Comparison of ENCODE assay signal across 7 cellular contexts in genomic region chr5:138574744-138575193, GRCh38. TPM values are rescaled to one million over a fixed set of nuclear protein-coding genes. Genes with fewer than 3 reads are reported as not detected.
DNase-seq lines count a peak whose midpoint lies in the region; ATAC-seq and TF ChIP-seq lines count a peak whose summit lies in the region.

No MANE protein-coding gene starts in this region.

- H3K9ac ChIP-seq in NT2/D1 (ENCODE audit: insufficient read length, low read depth) (peak overlapping the region; percentile 99), neural progenitor cell (peak overlapping the region; percentile 95)

- H3K9me3 ChIP-seq in NT2/D1 (ENCODE audit: insufficient read depth, low read length) (no peaks in the 10 kb centered on the region), neural progenitor cell (ENCODE audit: low read depth) (no peaks in the 10 kb centered on the region)

- no peak for DNase-seq in NT2/D1 (ENCODE audit: low read depth, low spot score)
- DNase-seq in effector memory CD8-positive, alpha-beta T cell: no peak
- DNase-seq in neural progenitor cell (ENCODE audit: low spot score): no peak
- no peak for DNase-seq in NCI-H146 treated with DMSO at 0.1 percent for 48 hours (lab: John Stamatoyannopoulos, UW; ENCODE audit: unreplicated experiment)

- H3K4me3 Mint-ChIP-seq in effector memory CD8-positive, alpha-beta T cell: peak overlapping the region; percentile 91 to 99
- H3K4me3 Mint-ChIP-seq in neural progenitor cell: peak overlapping the region; percentile 97

- peaks cover 48% of the 10 kb centered on the region for H3K79me2 ChIP-seq in neural progenitor cell (ENCODE audit: low read depth)

- peak overlapping the region; percentile 99 for H3K27ac ChIP-seq in neural progenitor cell

- no peak for TF ChIP-seq CTCF in neural progenitor cell (IDR thresholded peaks at IDR 0.05)

- H3K9me3 Mint-ChIP-seq in effector memory CD8-positive, alpha-beta T cell: peaks cover 0 to 3% of the 10 kb centered on the region in 2 donors
- H3K9me3 Mint-ChIP-seq in neural progenitor cell: no peaks in the 10 kb centered on the region

- H3K4me1 ChIP-seq in NT2/D1 (ENCODE audit: insufficient read depth, insufficient read length): peaks cover 2% of the 10 kb centered on the region
- H3K4me1 ChIP-seq in neural progenitor cell: peaks cover 7% of the 10 kb centered on the region

- H3K27me3 ChIP-seq in NT2/D1 (ENCODE audit: insufficient read depth, insufficient read length): no peaks in the 10 kb centered on the region
- no peaks in the 10 kb centered on the region for H3K27me3 ChIP-seq in neural progenitor cell

- H2AFZ ChIP-seq in neural progenitor cell (replicated peaks): peak overlapping the region; percentile 86

- H3K4me1 Mint-ChIP-seq in effector memory CD8-positive, alpha-beta T cell (ENCODE audit: low read depth in 2 of 2): peaks cover 17 to 26% of the 10 kb centered on the region in 2 donors
- peaks cover 17% of the 10 kb centered on the region for H3K4me1 Mint-ChIP-seq in neural progenitor cell

- H3K4me2 ChIP-seq in neural progenitor cell: peak overlapping the region; percentile 98

- H3F3A ChIP-seq in neural progenitor cell (ENCODE audit: low read depth): peaks cover 31% of the 10 kb centered on the region

- peak; percentile 33 for ATAC-seq in GM21515 (IDR thresholded peaks at IDR 0.05; ENCODE audit: unreplicated experiment)
- no peak for ATAC-seq in effector memory CD8-positive, alpha-beta T cell (replicated peaks)
- no peak for ATAC-seq in HG03354 (IDR thresholded peaks at IDR 0.05; ENCODE audit: poor library complexity, severe bottlenecking, unreplicated experiment)
- ATAC-seq in GM21825 (IDR thresholded peaks at IDR 0.05; ENCODE audit: unreplicated experiment): no peak

- H3K36me3 Mint-ChIP-seq in effector memory CD8-positive, alpha-beta T cell (ENCODE audit: insufficient read depth): peaks cover 61% of the 10 kb centered on the region
- H3K36me3 Mint-ChIP-seq in neural progenitor cell: peaks cover 21% of the 10 kb centered on the region

- no peaks in the 10 kb centered on the region for H3K27me3 Mint-ChIP-seq in effector memory CD8-positive, alpha-beta T cell
- H3K27me3 Mint-ChIP-seq in neural progenitor cell (ENCODE audit: insufficient read depth, low read depth): peaks cover 4% of the 10 kb centered on the region

- H3K27ac Mint-ChIP-seq in effector memory CD8-positive, alpha-beta T cell: peak overlapping the region; percentile 100
- H3K27ac Mint-ChIP-seq in neural progenitor cell: peak overlapping the region; percentile 100

- peaks cover 10% of the 10 kb centered on the region for H4K20me1 ChIP-seq in neural progenitor cell (ENCODE audit: low read depth)

- peaks cover 49% of the 10 kb centered on the region for H3K36me3 ChIP-seq in NT2/D1 (ENCODE audit: insufficient read depth, insufficient read length, low read length)
- H3K36me3 ChIP-seq in neural progenitor cell: peaks cover 10% of the 10 kb centered on the region

- H3K4me3 ChIP-seq in NT2/D1 (ENCODE audit: insufficient read length, low read depth) (peak overlapping the region; percentile 97), neural progenitor cell (peak overlapping the region; percentile 71)

RNA-seq across cellular contexts. Expression of gene HSPA9, which starts 0.4 kb away (rescaled TPM):
- total RNA-seq in neural progenitor cell (ENCODE audit: low replicate concordance): 259 and 276 TPM in 2 replicates

RNA-seq across cellular contexts. Expression of gene ETF1, which starts 31.7 kb away (rescaled TPM):
- total RNA-seq in neural progenitor cell (ENCODE audit: low replicate concordance): 85.5 and 116 TPM in 2 replicates
